In the genomic region with DNA sequence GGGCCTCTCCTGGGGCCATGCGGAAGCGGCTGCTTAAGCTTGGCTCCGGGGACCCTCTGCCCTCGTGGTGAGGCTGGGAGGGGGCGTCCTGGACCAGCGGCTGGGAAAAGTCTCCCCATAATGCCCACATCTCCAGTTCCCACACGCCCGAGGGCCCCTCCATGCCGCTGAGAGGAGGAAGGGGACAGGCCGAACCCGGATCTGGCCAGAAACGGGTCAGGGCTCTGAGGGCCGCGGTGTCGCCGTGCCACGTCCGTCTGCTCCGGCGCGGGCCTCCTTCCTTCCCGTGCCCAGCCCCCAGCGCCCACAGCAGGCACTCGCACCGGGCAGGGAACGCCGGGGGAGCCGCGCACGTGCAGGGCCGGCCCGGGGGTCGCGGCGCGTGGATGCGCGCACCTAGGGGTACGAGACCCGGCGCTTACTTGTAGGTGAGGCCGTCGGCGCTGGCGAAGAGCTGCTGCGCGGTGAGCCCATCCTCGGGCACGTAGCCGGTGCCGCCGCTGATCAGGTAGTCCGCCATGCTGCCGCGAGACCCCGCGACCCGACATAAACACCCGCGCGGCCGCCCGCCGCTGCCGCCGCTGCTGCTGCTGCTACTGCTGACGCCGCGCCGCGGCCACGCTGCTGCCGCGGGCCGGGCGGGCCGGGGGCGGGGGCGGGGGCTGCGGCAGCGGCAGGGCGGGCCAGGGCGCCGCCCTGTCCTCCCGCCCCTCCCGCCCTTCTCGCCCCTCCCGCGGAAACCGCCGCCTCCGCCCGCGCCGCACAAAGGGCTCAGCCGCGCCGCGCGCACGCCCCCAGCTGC, we compare ENCODE assay signal across 7 cellular contexts. TPM values are rescaled to one million over a fixed set of nuclear protein-coding genes. Genes with fewer than 3 reads are reported as not detected.
DNase-seq lines count a peak whose midpoint lies in the region; ATAC-seq and TF ChIP-seq lines count a peak whose summit lies in the region.

No MANE protein-coding gene starts in this region.

- TF ChIP-seq POLR2A in GM18951 (IDR thresholded peaks at IDR 0.05; ENCODE audit: extremely low read depth, insufficient read depth, insufficient read length): peak; percentile 53
- peak in 1 of 4 donors; percentile 37 for TF ChIP-seq POLR2A in upper lobe of left lung (IDR thresholded peaks at IDR 0.05)

- peaks cover 80% of the 10 kb centered on the region for H3K27me3 ChIP-seq in neural progenitor cell
- H3K27me3 ChIP-seq in upper lobe of left lung: no peaks in the 10 kb centered on the region

- no peaks in the 10 kb centered on the region for H3K9me3 Mint-ChIP-seq in neural progenitor cell

- peaks cover 49% of the 10 kb centered on the region for H3F3A ChIP-seq in neural progenitor cell (ENCODE audit: low read depth)

- H3K4me2 ChIP-seq in neural progenitor cell: peak overlapping the region; percentile 98

- peaks cover 37% of the 10 kb centered on the region for H3K27me3 Mint-ChIP-seq in neural progenitor cell (ENCODE audit: insufficient read depth, low read depth)

- no peak for TF ChIP-seq EP300 in upper lobe of left lung (IDR thresholded peaks at IDR 0.05)

- peak overlapping the region; percentile 97 for H2AFZ ChIP-seq in neural progenitor cell (replicated peaks)

- H3K36me3 ChIP-seq in neural progenitor cell (no peaks in the 10 kb centered on the region), upper lobe of left lung (peaks cover 0 to 23% (median 12%) of the 10 kb centered on the region in 4 donors)

- H3K4me3 Mint-ChIP-seq in neural progenitor cell: peak overlapping the region; percentile 84

- in situ Hi-C loops in GM18951 (cut with MboI; ENCODE audit: low sequenced_read_pairs, unreplicated experiment): no loop called here

- DNase-seq in NCI-H2227 (lab: John Stamatoyannopoulos, UW; ENCODE audit: unreplicated experiment): peak; percentile 79
- peak; percentile 43 for DNase-seq in activated T-cell treated with anti-CD3 and anti-CD28 coated beads for 1 hour (ENCODE audit: low read depth)
- peak; percentile 19 for DNase-seq in fibroblast of gingiva (ENCODE audit: low read depth)
- DNase-seq in neural progenitor cell (ENCODE audit: low spot score): peak; percentile 87
- DNase-seq in upper lobe of left lung: peak; percentile 46 to 93

- no peak overlapping the region for H3K27ac ChIP-seq in neural progenitor cell
- peak overlapping the region; percentile 91 to 98 (median 94) for H3K27ac ChIP-seq in upper lobe of left lung

- no peak overlapping the region for H3K27ac Mint-ChIP-seq in neural progenitor cell

- H3K79me2 ChIP-seq in neural progenitor cell (ENCODE audit: low read depth): no peaks in the 10 kb centered on the region

- H3K9me3 ChIP-seq in neural progenitor cell (ENCODE audit: low read depth) (no peaks in the 10 kb centered on the region), upper lobe of left lung (no peaks in the 10 kb centered on the region)

- TF ChIP-seq CTCF in neural progenitor cell (IDR thresholded peaks at IDR 0.05) (no peak), upper lobe of left lung (IDR thresholded peaks at IDR 0.05) (no peak)

- H4K20me1 ChIP-seq in neural progenitor cell (ENCODE audit: low read depth): peaks cover 30% of the 10 kb centered on the region

- 1 to 4% methylated on average over 31 to 44 of the region's 101 CpGs for WGBS in upper lobe of left lung, 2 donors

- no peak overlapping the region for H3K9ac ChIP-seq in neural progenitor cell

- H3K4me1 ChIP-seq in neural progenitor cell (peaks cover 38% of the 10 kb centered on the region), upper lobe of left lung (peaks cover 41 to 60% (median 51%) of the 10 kb centered on the region in 4 donors)

- H3K36me3 Mint-ChIP-seq in neural progenitor cell: peaks cover 7% of the 10 kb centered on the region

- H3K4me1 Mint-ChIP-seq in neural progenitor cell: peaks cover 49% of the 10 kb centered on the region

- H3K4me3 ChIP-seq in neural progenitor cell: peak overlapping the region; percentile 70
- H3K4me3 ChIP-seq in upper lobe of left lung: peak overlapping the region; percentile 67 to 94 (median 76)

- ATAC-seq in upper lobe of left lung (ENCODE audit: low FRiP score in 2 of 2): peak in 1 of 2 donors; percentile 3
- no peak for ATAC-seq in HG03469 (IDR thresholded peaks at IDR 0.05; ENCODE audit: unreplicated experiment)

RNA-seq across cellular contexts. Expression of gene IMPDH1, which starts 4.2 kb away (rescaled TPM):
- total RNA-seq in neural progenitor cell (ENCODE audit: low replicate concordance) (17.0 and 30.8 TPM in 2 replicates), upper lobe of left lung (100 to 1,000 TPM in 2 of 6 donors, 10 to 100 TPM in 4; 47.2 to 107 (median 81.5) TPM)

RNA-seq across cellular contexts. Expression of gene PRRT4, which starts 44.1 kb away (rescaled TPM):
- total RNA-seq in neural progenitor cell (ENCODE audit: low replicate concordance) (0.68 TPM in 1 of 2 replicates, not detected in the other), upper lobe of left lung (10 to 100 TPM in 1 of 6 donors, 1 to 10 TPM in 2, under 1 TPM in 3; 0.30 to 10.5 (median 0.91) TPM)

RNA-seq across cellular contexts. Expression of gene HILPDA, which starts 50.1 kb away (rescaled TPM):
- total RNA-seq in neural progenitor cell (ENCODE audit: low replicate concordance) (53.9 and 70.1 TPM in 2 replicates), upper lobe of left lung (10 to 100 TPM in 2 of 6 donors, 1 to 10 TPM in 4; 2.6 to 14.9 (median 7.3) TPM)

Comparison
In these comparisons a context has a peak if more than half of its experiments do, and no peak if none do; other contexts are left out.
1. DNase-seq: peak in every context shown above with its lines; median percentile 87 in neural progenitor cell; 79 in NCI-H2227; 70 in upper lobe of left lung; 43 in activated T-cell treated with anti-CD3 and anti-CD28 coated beads for 1 hour; 19 in fibroblast of gingiva.